10 cellular contexts compared by ENCODE assay signal in the genomic region with DNA sequence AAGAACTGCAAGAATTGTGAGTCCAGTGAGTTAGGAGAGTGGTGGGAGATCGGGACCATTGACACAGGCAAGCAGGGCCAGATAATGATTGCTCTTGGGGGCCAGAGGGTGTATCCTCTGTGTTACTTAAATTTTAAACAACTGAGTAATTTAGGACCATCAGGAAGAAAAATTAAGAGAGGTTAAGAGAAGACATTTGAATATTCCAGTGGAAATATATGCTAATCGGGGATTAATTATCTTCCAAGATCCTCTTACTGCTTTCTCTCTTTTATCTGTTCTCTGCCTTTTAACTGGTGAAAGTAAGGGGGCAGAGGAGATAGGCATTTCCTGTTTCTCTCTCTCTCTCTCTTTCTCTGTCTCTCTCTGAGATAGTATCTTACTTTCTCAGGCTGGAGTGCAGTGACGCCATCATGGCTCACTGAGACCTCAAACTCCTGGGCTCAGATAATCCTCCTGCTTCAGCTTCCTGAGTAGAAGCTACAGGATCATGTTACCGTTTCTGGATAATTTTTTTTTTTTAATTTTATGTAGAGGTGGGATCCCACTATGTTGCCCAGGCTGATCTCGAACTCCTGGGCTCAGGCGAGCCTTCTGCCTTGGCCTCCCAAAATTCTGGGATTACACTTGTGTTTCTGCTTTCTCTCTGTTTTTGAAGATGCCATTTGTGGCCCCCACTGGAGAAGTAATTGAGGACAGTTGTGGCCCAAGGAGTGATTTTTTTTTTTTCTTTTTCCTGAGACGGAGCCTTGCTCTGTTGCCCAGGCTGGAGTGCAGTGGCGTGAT.
A peak's percentile ranks its signal among the peaks of the same experiment; 100 is the strongest.
DNase-seq lines count a peak whose midpoint lies in the region; ATAC-seq and TF ChIP-seq lines count a peak whose summit lies in the region.
"Had no signal": no experiment of that assay in that cellular context is flagged by ENCODE, and none has a peak within 500 bp of the region (broad histone marks: within the 10 kb centered on the region; RNA-seq: fewer than 3 reads in every experiment).

No MANE protein-coding gene starts in this region.

- H2BK120ac ChIP-seq in mesenchymal stem cell (ENCODE audit: low read depth, low read length): no peak overlapping the region

- H3K4me3 Mint-ChIP-seq in CD4-positive, alpha-beta T cell: no peak overlapping the region
- H3K4me3 Mint-ChIP-seq in activated T-cell treated with anti-CD3 and anti-CD28 coated beads, Interleukin-2, amount 50 U/mL, for 72 hours: peak overlapping the region; percentile 33
- H3K4me3 Mint-ChIP-seq: brain; stimulated activated naive B cell treated with anti-CD40 and anti-IgM and Interleukin-4, amounts not matched to agents 10 μg/mL and 1 μg/mL and 100 μg/mL, for 72 hours had no signal

- intact Hi-C loops in CD4-positive, alpha-beta T cell (cut with DNase I, micrococcal nuclease): no loop called here
- intact Hi-C loops in Right ventricle myocardium inferior (cut with DNase I): no loop called here

- CTCF ChIA-PET in CD4-positive, alpha-beta T cell (lab: Charles Lee): interaction anchor here (1.4 kb wide), 1 partner anchor 48 kb away, joined by 4 read pairs; no protein-coding TSS in a partner anchor

- H4K91ac ChIP-seq in mesenchymal stem cell (ENCODE audit: low read length): no peak overlapping the region

- H3K79me1 ChIP-seq in mesenchymal stem cell (replicated peaks; ENCODE audit: low read length, poor library complexity, severe bottlenecking): peaks cover 27% of the 10 kb centered on the region

- no peak overlapping the region for H2AFZ ChIP-seq in mesenchymal stem cell (ENCODE audit: low read depth, low read length)

- peak; percentile 90 for ATAC-seq in CD4-positive, alpha-beta T cell (ENCODE audit: poor library complexity)
- peak; percentile 87 to 93 for ATAC-seq in activated T-cell treated with anti-CD3 and anti-CD28 coated beads, Interleukin-2, amount 50 U/mL, for 72 hours (replicated peaks in 1 of 2)
- no peak for ATAC-seq in HG03196 (IDR thresholded peaks at IDR 0.05; ENCODE audit: unreplicated experiment)
- no peak for ATAC-seq in Right ventricle myocardium inferior
- ATAC-seq: stimulated activated naive B cell treated with anti-CD40 and anti-IgM and Interleukin-4, amounts not matched to agents 10 μg/mL and 1 μg/mL and 100 μg/mL, for 72 hours had no signal

- no peaks in the 10 kb centered on the region for H3K27me3 Mint-ChIP-seq in CD4-positive, alpha-beta T cell
- H3K27me3 Mint-ChIP-seq in activated T-cell treated with anti-CD3 and anti-CD28 coated beads, Interleukin-2, amount 50 U/mL, for 72 hours (ENCODE audit: low read depth): no peaks in the 10 kb centered on the region
- H3K27me3 Mint-ChIP-seq: brain; stimulated activated naive B cell treated with anti-CD40 and anti-IgM and Interleukin-4, amounts not matched to agents 10 μg/mL and 1 μg/mL and 100 μg/mL, for 72 hours had no signal

- H3K4ac ChIP-seq in mesenchymal stem cell (ENCODE audit: low read depth in 1 of 2, low read length in 2 of 2): peak overlapping the region in 1 of 2 experiments; percentile 41

- H3K4me3 ChIP-seq in mesenchymal stem cell (ENCODE audit: insufficient read depth in 1 of 2, low read depth in 1 of 2, low read length in 2 of 2): no peak overlapping the region

- no peak overlapping the region for H2BK12ac ChIP-seq in mesenchymal stem cell (ENCODE audit: low read length in 2 of 2)

- H3K23ac ChIP-seq in mesenchymal stem cell (ENCODE audit: low read length in 2 of 2): no peak overlapping the region

- no peaks in the 10 kb centered on the region for H3K4me1 ChIP-seq in mesenchymal stem cell (ENCODE audit: control insufficient read depth, insufficient read depth, low read depth, low read length)

- peaks cover 46% of the 10 kb centered on the region for H3K4me1 Mint-ChIP-seq in CD4-positive, alpha-beta T cell (ENCODE audit: low read depth)
- H3K4me1 Mint-ChIP-seq in activated T-cell treated with anti-CD3 and anti-CD28 coated beads, Interleukin-2, amount 50 U/mL, for 72 hours (ENCODE audit: low read depth): peaks cover 59% of the 10 kb centered on the region

- POLR2A ChIA-PET in CD4-positive, alpha-beta T cell (lab: Charles Lee): interaction anchor here (0.5 to 0.6 kb wide), 2 partner anchors 111 to 251 kb away, joined by 3 to 4 read pairs; no protein-coding TSS in a partner anchor

- H3K14ac ChIP-seq in mesenchymal stem cell (ENCODE audit: low read length in 2 of 2): no peak overlapping the region

- peak in 2 of 10 experiments; percentile 4 to 6 for DNase-seq in CD4-positive, alpha-beta T cell
- DNase-seq in Kasumi-1 (lab: John Stamatoyannopoulos, UW) (peak; percentile 7 to 24), mesenchymal stem cell (peak; percentile 93), Right ventricle myocardium inferior (ENCODE audit: missing footprints) (no peak), cerebellum (ENCODE audit: low spot score) (no peak), SKM-1 (lab: John Stamatoyannopoulos, UW; ENCODE audit: unreplicated experiment) (no peak)
- DNase-seq in activated T-cell treated with anti-CD3 and anti-CD28 coated beads, Interleukin-2, amount 50 U/mL, for 72 hours: peak in 1 of 2 donors; percentile 40
- DNase-seq: stimulated activated naive B cell treated with anti-CD40 and anti-IgM and Interleukin-4, amounts not matched to agents 10 μg/mL and 1 μg/mL and 100 μg/mL, for 72 hours had no signal

- no peaks in the 10 kb centered on the region for H3K9me3 ChIP-seq in CD4-positive, alpha-beta T cell (ENCODE audit: control insufficient read depth, low read length)
- no peaks in the 10 kb centered on the region for H3K9me3 ChIP-seq in mesenchymal stem cell (ENCODE audit: control insufficient read depth, low read length)

- H3K9ac ChIP-seq in mesenchymal stem cell (ENCODE audit: low read length): no peak overlapping the region

- H3K36me3 Mint-ChIP-seq in CD4-positive, alpha-beta T cell (ENCODE audit: low read depth): no peaks in the 10 kb centered on the region
- H3K36me3 Mint-ChIP-seq in activated T-cell treated with anti-CD3 and anti-CD28 coated beads, Interleukin-2, amount 50 U/mL, for 72 hours (ENCODE audit: insufficient read depth in 2 of 2): no peaks in the 10 kb centered on the region

- no peak overlapping the region for H2AK5ac ChIP-seq in mesenchymal stem cell (ENCODE audit: low read length, severe bottlenecking)

- H3K27ac ChIP-seq in CD4-positive, alpha-beta T cell (ENCODE audit: low read depth, low read length): no peak overlapping the region
- no peak overlapping the region for H3K27ac ChIP-seq in mesenchymal stem cell (ENCODE audit: low read length, poor library complexity, severe bottlenecking)

- peak overlapping the region in 1 of 2 experiments; percentile 73 for H3K18ac ChIP-seq in mesenchymal stem cell (ENCODE audit: low read depth in 1 of 2, low read length in 2 of 2)

- no peak overlapping the region for H2BK5ac ChIP-seq in mesenchymal stem cell (ENCODE audit: low read depth, low read length, poor library complexity, severe bottlenecking)

- 77% methylated on average over 6 of the region's 8 CpGs for WGBS in mesenchymal stem cell

- no peak overlapping the region for H2BK15ac ChIP-seq in mesenchymal stem cell (ENCODE audit: low read depth, poor library complexity, severe bottlenecking)

- TF ChIP-seq CTCF in CD4-positive, alpha-beta T cell (IDR thresholded peaks at IDR 0.05): no peak

- peaks cover 0 to 2% of the 10 kb centered on the region in 2 experiments for H3K36me3 ChIP-seq in mesenchymal stem cell (ENCODE audit: control insufficient read depth in 1 of 2, insufficient read depth in 2 of 2, low read depth in 1 of 2, low read length in 2 of 2)

- peak overlapping the region; percentile 45 for H3K27ac Mint-ChIP-seq in CD4-positive, alpha-beta T cell
- peak overlapping the region; percentile 54 for H3K27ac Mint-ChIP-seq in activated T-cell treated with anti-CD3 and anti-CD28 coated beads, Interleukin-2, amount 50 U/mL, for 72 hours

- H3K27me3 ChIP-seq in CD4-positive, alpha-beta T cell (ENCODE audit: control insufficient read depth, insufficient read depth, low read length): no peaks in the 10 kb centered on the region
- H3K27me3 ChIP-seq in mesenchymal stem cell (ENCODE audit: control insufficient read depth in 1 of 2, insufficient read depth in 1 of 2, low read length in 2 of 2): no peaks in the 10 kb centered on the region

- H3K9me3 Mint-ChIP-seq in CD4-positive, alpha-beta T cell: no peaks in the 10 kb centered on the region
- H3K9me3 Mint-ChIP-seq in activated T-cell treated with anti-CD3 and anti-CD28 coated beads, Interleukin-2, amount 50 U/mL, for 72 hours: no peaks in the 10 kb centered on the region

- H3K4me2 ChIP-seq in mesenchymal stem cell (ENCODE audit: low read length, poor library complexity, severe bottlenecking): no peak overlapping the region

- H4K8ac ChIP-seq in mesenchymal stem cell (ENCODE audit: low read length): peak overlapping the region; percentile 60

Comparison
In these comparisons a context has a peak if more than half of its experiments do, and no peak if none do; other contexts are left out.
1. ATAC-seq: peak in CD4-positive, alpha-beta T cell (single experiment) and activated T-cell treated with anti-CD3 and anti-CD28 coated beads, Interleukin-2, amount 50 U/mL, for 72 hours (2 of 2); none in HG03196 (single experiment) and Right ventricle myocardium inferior (single experiment).
2. DNase-seq: peak in Kasumi-1 (2 of 2) and mesenchymal stem cell (single experiment); none in Right ventricle myocardium inferior (single experiment), cerebellum (single experiment) and SKM-1 (single experiment).